9 cellular contexts compared by ENCODE assay signal in the genomic region with DNA sequence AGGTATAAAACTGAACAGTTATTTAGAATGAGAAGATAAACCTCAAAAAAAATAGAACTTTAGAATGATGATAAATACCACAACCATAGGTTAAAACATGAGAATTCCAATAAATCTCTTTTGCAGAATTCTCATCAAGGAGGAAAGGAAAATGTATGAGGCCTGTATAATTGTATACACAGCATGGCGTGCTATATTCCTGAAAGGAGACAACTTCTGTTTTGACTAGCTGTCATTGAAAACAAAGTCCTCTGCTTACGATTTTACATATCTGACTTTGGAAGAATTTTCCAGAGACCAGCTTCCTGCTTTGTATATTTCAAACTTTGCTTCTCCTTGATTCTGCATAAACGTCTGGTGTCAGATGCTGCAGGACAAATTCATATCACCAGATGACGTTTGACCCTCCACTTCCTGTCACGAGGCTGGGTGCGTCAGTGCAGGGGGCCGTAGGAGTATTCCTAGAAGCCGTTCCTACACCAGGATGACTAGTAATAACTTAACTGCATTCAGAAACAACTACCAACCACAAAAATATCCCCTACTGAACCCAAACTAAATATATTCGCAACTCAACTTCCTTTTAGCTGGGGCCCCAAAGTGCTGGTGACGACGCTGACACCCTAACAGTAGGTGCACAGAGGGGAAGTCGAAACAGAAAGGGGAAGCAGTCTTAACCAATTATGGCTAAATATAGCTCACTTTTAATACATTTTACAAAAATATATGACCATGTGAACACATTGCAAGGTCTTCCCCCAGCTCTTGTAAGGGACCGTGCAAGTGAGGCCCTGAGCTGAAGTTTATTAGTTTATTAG.
A peak's percentile ranks its signal among the peaks of the same experiment; 100 is the strongest.
DNase-seq lines count a peak whose midpoint lies in the region; ATAC-seq and TF ChIP-seq lines count a peak whose summit lies in the region.
"Had no signal": no experiment of that assay in that cellular context is flagged by ENCODE, and none has a peak within 500 bp of the region (broad histone marks: within the 10 kb centered on the region; RNA-seq: fewer than 3 reads in every experiment).

No MANE protein-coding gene starts in this region.

- TF ChIP-seq CTCF in Peyer's patch (IDR thresholded peaks at IDR 0.05) (no peak), upper lobe of right lung (IDR thresholded peaks at IDR 0.05) (no peak)

- no peaks in the 10 kb centered on the region for H3K79me2 ChIP-seq in GM23248 (ENCODE audit: insufficient read depth)

- POLR2A ChIA-PET in naive thymus-derived CD8-positive, alpha-beta T cell (lab: Charles Lee), result no interaction called here

- H3K4me3 Mint-ChIP-seq in naive thymus-derived CD8-positive, alpha-beta T cell, result peak overlapping the region; percentile 73 to 89 (median 82)

- peaks cover 0 to 6% (median 0%) of the 10 kb centered on the region in 4 donors for H3K4me1 ChIP-seq in Peyer's patch
- peaks cover 30% of the 10 kb centered on the region for H3K4me1 ChIP-seq in upper lobe of right lung
- peaks cover 52% of the 10 kb centered on the region for H3K4me1 ChIP-seq in GM23248 (ENCODE audit: insufficient read depth)

- H3K4me2 ChIP-seq in GM23248 (ENCODE audit: unreplicated experiment), result no peak overlapping the region

- peak overlapping the region in 3 of 4 donors; percentile 57 to 64 (median 63) for H3K27ac ChIP-seq in Peyer's patch
- H3K27ac ChIP-seq in upper lobe of right lung, result peak overlapping the region; percentile 70
- no peak overlapping the region for H3K27ac ChIP-seq in GM23248

- H3K36me3 ChIP-seq in Peyer's patch (no peaks in the 10 kb centered on the region), upper lobe of right lung (no peaks in the 10 kb centered on the region), GM23248 (ENCODE audit: low read depth) (no peaks in the 10 kb centered on the region)

- H3K9ac ChIP-seq in GM23248, result no peak overlapping the region

- H3K9me2 ChIP-seq in GM23248 (ENCODE audit: insufficient read depth), result no peaks in the 10 kb centered on the region

- peaks cover 49% of the 10 kb centered on the region for H3F3A ChIP-seq in GM23248 (ENCODE audit: insufficient read depth)

- H3K4me1 Mint-ChIP-seq in naive thymus-derived CD8-positive, alpha-beta T cell, result peaks cover 4 to 57% (median 17%) of the 10 kb centered on the region in 4 donors

- H4K20me1 ChIP-seq in GM23248 (ENCODE audit: insufficient read depth), result no peaks in the 10 kb centered on the region

- no peak for TF ChIP-seq POLR2A in Peyer's patch (IDR thresholded peaks at IDR 0.05)

- ATAC-seq in GM18498 (IDR thresholded peaks at IDR 0.05; ENCODE audit: unreplicated experiment), result peak; percentile 96
- peak; percentile 92 for ATAC-seq in HG02763 (IDR thresholded peaks at IDR 0.05; ENCODE audit: unreplicated experiment)
- ATAC-seq in naive thymus-derived CD8-positive, alpha-beta T cell, result peak; percentile 90
- ATAC-seq in upper lobe of right lung, result peak; percentile 91
- ATAC-seq: HCT116 had no signal

- peak overlapping the region; percentile 74 to 97 (median 94) for H3K27ac Mint-ChIP-seq in naive thymus-derived CD8-positive, alpha-beta T cell

- intact Hi-C loops in upper lobe of right lung (cut with DNase I), result no loop called here

- H3K4me3 ChIP-seq in Peyer's patch, result no peak overlapping the region
- H3K4me3 ChIP-seq in upper lobe of right lung, result no peak overlapping the region
- H3K4me3 ChIP-seq in GM23248, result no peak overlapping the region

- H2AFZ ChIP-seq in GM23248, result no peak overlapping the region

- WGBS in GM23248 (ENCODE audit: low coverage in 1 of 2, low lambda C conversion rate in 2 of 2, missing lambda C conversion rate in 2 of 2), 2 experiments, result 91 to 92% methylated on average over 13 of the region's 13 CpGs

- H3K36me3 Mint-ChIP-seq in naive thymus-derived CD8-positive, alpha-beta T cell, result peaks cover 0 to 15% (median 5%) of the 10 kb centered on the region in 3 donors

- H3K27me3 Mint-ChIP-seq in naive thymus-derived CD8-positive, alpha-beta T cell, result peaks cover 0 to 2% (median 0%) of the 10 kb centered on the region in 5 donors

- peak in 2 of 3 donors; percentile 81 for DNase-seq in Peyer's patch
- DNase-seq in activated effector memory CD4-positive, alpha-beta T cell treated with Interleukin-2 at 50 U/mL for 16 hours, result peak; percentile 5
- DNase-seq in naive thymus-derived CD8-positive, alpha-beta T cell, result peak; percentile 32 to 78 (median 60)
- peak; percentile 87 for DNase-seq in upper lobe of right lung
- DNase-seq in GM23248, result no peak
- DNase-seq in AG08396 (ENCODE audit: low spot score), result no peak

- H3K9me3 ChIP-seq in Peyer's patch (no peaks in the 10 kb centered on the region), upper lobe of right lung (no peaks in the 10 kb centered on the region), GM23248 (ENCODE audit: low read depth) (no peaks in the 10 kb centered on the region)

- H3K9me3 Mint-ChIP-seq in naive thymus-derived CD8-positive, alpha-beta T cell, result peaks cover 0 to 6% (median 0%) of the 10 kb centered on the region in 9 donors

- in situ Hi-C loops in GM23248 (cut with MboI), result no loop called here

- H3K27me3 ChIP-seq in Peyer's patch (no peaks in the 10 kb centered on the region), upper lobe of right lung (no peaks in the 10 kb centered on the region), GM23248 (replicated peaks; ENCODE audit: insufficient read depth) (no peaks in the 10 kb centered on the region)

Comparison
In these comparisons a context has a peak if more than half of its experiments do, and no peak if none do; other contexts are left out.
1. DNase-seq: peak in Peyer's patch (2 of 3), activated effector memory CD4-positive, alpha-beta T cell treated with Interleukin-2 at 50 U/mL for 16 hours (single experiment), naive thymus-derived CD8-positive, alpha-beta T cell (10 of 10) and upper lobe of right lung (single experiment); none in GM23248 (single experiment) and AG08396 (single experiment).
2. Peak in every context shown above with its lines, with median percentiles within 50 percentile points of each other: ATAC-seq.